8 cellular contexts compared by ENCODE assay signal in the genomic region with DNA sequence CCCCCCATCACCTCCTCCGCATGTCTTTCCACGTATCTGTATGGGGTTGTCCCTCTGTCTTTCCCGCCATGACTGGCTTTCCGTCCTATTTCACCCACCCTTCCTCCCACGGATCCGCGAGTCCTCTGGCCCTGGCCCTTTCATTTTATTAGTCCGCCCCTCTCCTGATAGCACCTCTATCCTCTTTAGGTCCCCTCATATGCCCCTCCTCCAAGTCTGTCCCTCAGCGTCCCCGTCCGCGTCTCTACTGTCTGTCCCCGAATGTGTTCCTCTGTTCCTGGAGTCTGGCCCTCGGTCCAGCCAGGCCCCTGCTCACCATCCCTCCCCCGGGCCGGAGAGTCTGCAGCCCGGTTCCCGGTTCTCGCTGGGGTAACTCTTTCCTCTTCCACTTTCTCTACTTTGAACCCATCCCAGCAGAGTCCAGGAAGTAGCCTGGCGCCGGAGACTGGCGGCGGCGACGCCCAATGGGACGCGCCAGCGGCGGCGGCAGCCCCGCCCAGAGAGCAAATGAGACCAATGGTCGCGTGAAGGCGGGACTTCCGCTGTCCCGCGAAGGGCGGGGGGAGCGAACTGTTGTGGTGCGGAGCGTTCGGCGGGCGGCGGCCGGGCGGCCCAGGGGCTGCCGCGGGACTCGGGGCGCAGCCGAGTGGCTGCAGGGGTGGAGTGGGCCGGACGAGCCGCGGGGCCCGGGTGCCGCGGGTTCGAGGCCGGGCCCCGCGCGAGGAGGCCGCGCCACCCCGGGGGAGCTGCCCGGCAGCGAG. TPM values are rescaled to one million over a fixed set of nuclear protein-coding genes. Genes with fewer than 3 reads are reported as not detected.
A peak's percentile ranks its signal among the peaks of the same experiment; 100 is the strongest.
DNase-seq lines count a peak whose midpoint lies in the region; ATAC-seq, FAIRE-seq and TF ChIP-seq lines count a peak whose summit lies in the region.

Gene SAP30L, plus strand, starts transcription at position 576 of the 761 bp plus-strand sequence. CDS start 608 bp downstream, outside the sequence.

- peaks cover 56% of the 10 kb centered on the region for H3K4me1 Mint-ChIP-seq in stimulated activated naive CD8-positive, alpha-beta T cell treated with anti-CD3 and anti-CD28 coated beads, Interleukin-15, amount 100 ng/mL, for 72 hours

- H3K4me3 ChIP-seq in HAP-1 (peak within 1 kb of the TSS; percentile 96), MG63 (peak within 1 kb of the TSS; percentile 99), neural cell (ENCODE audit: low read length) (peak within 1 kb of the TSS; percentile 96)

- H3K27me3 ChIP-seq in HAP-1 (ENCODE audit: low read depth) = no peaks in the 10 kb centered on the region
- H3K27me3 ChIP-seq in MG63 = no peaks in the 10 kb centered on the region
- H3K27me3 ChIP-seq in neural cell (ENCODE audit: insufficient read depth, low read depth, low read length) = no peaks in the 10 kb centered on the region

- H3K36me3 ChIP-seq in HAP-1 (replicated peaks) = peaks cover 4% of the 10 kb centered on the region; the same call in 1 of the 2 replicates
- peaks cover 20% of the 10 kb centered on the region for H3K36me3 ChIP-seq in MG63
- H3K36me3 ChIP-seq in neural cell (ENCODE audit: insufficient read depth, low read length) = no peaks in the 10 kb centered on the region

- H3K27ac Mint-ChIP-seq in stimulated activated naive CD8-positive, alpha-beta T cell treated with anti-CD3 and anti-CD28 coated beads, Interleukin-15, amount 100 ng/mL, for 72 hours = peak within 1 kb of the TSS; percentile 97 to 98

- no peaks in the 10 kb centered on the region for H3F3A ChIP-seq in neural cell (ENCODE audit: insufficient read depth, low read length, poor library complexity, severe bottlenecking)

- H3K79me2 ChIP-seq in neural cell (replicated peaks; ENCODE audit: insufficient read depth, low read length) = peaks cover 21% of the 10 kb centered on the region

- no peaks in the 10 kb centered on the region for H3K9me3 ChIP-seq in HAP-1
- no peaks in the 10 kb centered on the region for H3K9me3 ChIP-seq in MG63
- no peaks in the 10 kb centered on the region for H3K9me3 ChIP-seq in neural cell (ENCODE audit: low read length)

- in situ Hi-C loops in HAP-1 (cut with MboI; ENCODE audit: low sequenced_read_pairs) = no loop called here

- H3K4me2 ChIP-seq in neural cell (ENCODE audit: low read length) = peak within 1 kb of the TSS; percentile 96

- peak; percentile 57 for FAIRE-seq in G401.6 (lab: Jason Lieb, UNC)

- no peaks in the 10 kb centered on the region for H3K27me3 Mint-ChIP-seq in stimulated activated naive CD8-positive, alpha-beta T cell treated with anti-CD3 and anti-CD28 coated beads, Interleukin-15, amount 100 ng/mL, for 72 hours

- H3K4me1 ChIP-seq in HAP-1 = peaks cover 8% of the 10 kb centered on the region

- no peak within 1 kb of the TSS for H3K27ac ChIP-seq in neural cell (ENCODE audit: low read length)

- H3K9me2 ChIP-seq in neural cell (ENCODE audit: insufficient read depth, low read length) = no peaks in the 10 kb centered on the region

- H3K9ac ChIP-seq in neural cell (ENCODE audit: low read length) = peak within 1 kb of the TSS; percentile 65

- TF ChIP-seq EP300 in neural cell (conservative IDR thresholded peaks at IDR 0.05; ENCODE audit: poor library complexity, severe bottlenecking) = no peak

- no peaks in the 10 kb centered on the region for H3K9me3 Mint-ChIP-seq in stimulated activated naive CD8-positive, alpha-beta T cell treated with anti-CD3 and anti-CD28 coated beads, Interleukin-15, amount 100 ng/mL, for 72 hours

- H4K20me1 ChIP-seq in neural cell (ENCODE audit: insufficient read depth) = no peaks in the 10 kb centered on the region

- peak within 1 kb of the TSS; percentile 93 to 99 for H3K4me3 Mint-ChIP-seq in stimulated activated naive CD8-positive, alpha-beta T cell treated with anti-CD3 and anti-CD28 coated beads, Interleukin-15, amount 100 ng/mL, for 72 hours

- peak within 1 kb of the TSS; percentile 92 for H2AFZ ChIP-seq in neural cell (ENCODE audit: low read depth, low read length)

- DNase-seq in HAP-1 (ENCODE audit: low spot score in 2 of 2) = peak; percentile 81 to 95
- DNase-seq in MG63 = peak; percentile 97
- peak; percentile 51 for DNase-seq in SIG-M5 (lab: John Stamatoyannopoulos, UW)
- DNase-seq in activated gamma-delta T cell (lab: John Stamatoyannopoulos, UW) = peak; percentile 93
- DNase-seq in fibroblast of the conjunctiva (ENCODE audit: low read depth) = peak; percentile 88
- DNase-seq in stimulated activated naive CD8-positive, alpha-beta T cell treated with anti-CD3 and anti-CD28 coated beads, Interleukin-15, amount 100 ng/mL, for 72 hours = peak; percentile 95 to 96

- TF ChIP-seq RAD21 in neural cell (conservative IDR thresholded peaks at IDR 0.05) = no peak

- no peak for TF ChIP-seq CTCF in neural cell (IDR thresholded peaks at IDR 0.05; ENCODE audit: poor library complexity, severe bottlenecking)

- peak; percentile 94 for ATAC-seq in stimulated activated naive CD8-positive, alpha-beta T cell treated with anti-CD3 and anti-CD28 coated beads, Interleukin-15, amount 100 ng/mL, for 72 hours

TF ChIP-seq in neural cell, 6 proteins besides CTCF, POLR2A, EP300 and RAD21:
- TF ChIP-seq POLR2AphosphoS5 (IDR thresholded peaks at IDR 0.05) (peak; percentile 49), SMC3 (conservative IDR thresholded peaks at IDR 0.05; ENCODE audit: poor library complexity) (no peak), TAF1 (IDR thresholded peaks at IDR 0.05; ENCODE audit: low read depth) (peak; percentile 26), MXI1 (conservative IDR thresholded peaks at IDR 0.05; ENCODE audit: poor library complexity, severe bottlenecking) (peak; percentile 40)

RNA-seq across cellular contexts. Expression of gene SAP30L, which starts in this region (rescaled TPM):
- 33.4 and 39.2 TPM in 2 replicates for total RNA-seq in MG63 (2014; rRNA removed; shearing (Covaris generic); ENCODE audit: low replicate concordance)
- polyA plus RNA-seq in neural cell = 18.5 and 32.7 TPM in 2 replicates
- 32.8 and 40.7 TPM in 2 replicates for polyA minus RNA-seq in neural cell
